Comparison of ENCODE assay signal across 8 cellular contexts in genomic region chr16:57536306-57537193, GRCh38. TPM values are rescaled to one million over a fixed set of nuclear protein-coding genes. Genes with fewer than 3 reads are reported as not detected.
DNase-seq lines count a peak whose midpoint lies in the region; ATAC-seq and TF ChIP-seq lines count a peak whose summit lies in the region.

CCDC102A (minus strand) TSS chr16:57536571; CDS start chr16:57529177, 7,394 bp downstream.

- H3K9me3 Mint-ChIP-seq in activated CD4-positive, alpha-beta memory T cell treated with anti-CD3 and anti-CD28 coated beads, Interleukin-2, amount 10 ng/mL, durations not matched to agents 7 days and 5 days = no peaks in the 10 kb centered on the region

- H3K27ac ChIP-seq in HUES6 (ENCODE audit: low read depth, low read length) = peak within 1 kb of the TSS; percentile 92
- peak within 1 kb of the TSS; percentile 67 for H3K27ac ChIP-seq in muscle layer of duodenum (ENCODE audit: low read length)
- H3K27ac ChIP-seq in transverse colon = peak within 1 kb of the TSS; percentile 80 to 95 (median 90)

- peak; percentile 41 for DNase-seq in activated CD4-positive, alpha-beta memory T cell treated with anti-CD3 and anti-CD28 coated beads, Interleukin-2, amount 10 ng/mL, durations not matched to agents 7 days and 5 days
- no peak for DNase-seq in epithelial cell of esophagus (ENCODE audit: low read depth)
- DNase-seq in transverse colon = no peak
- no peak for DNase-seq in activated CD4-positive, CD25-positive, alpha-beta regulatory T cell (lab: John Stamatoyannopoulos, UW)

- H3K27ac Mint-ChIP-seq in activated CD4-positive, alpha-beta memory T cell treated with anti-CD3 and anti-CD28 coated beads, Interleukin-2, amount 10 ng/mL, durations not matched to agents 7 days and 5 days = peak within 1 kb of the TSS; percentile 90

- in situ Hi-C loops in transverse colon (cut with MboI; ENCODE audit: low pct_ligation_motif_present in 1 of 4, low pct_unique_long_range_greater_than_20kb in 1 of 4, low sequenced_read_pairs in 3 of 4) = no loop called here

- no peaks in the 10 kb centered on the region for H3K36me3 Mint-ChIP-seq in activated CD4-positive, alpha-beta memory T cell treated with anti-CD3 and anti-CD28 coated beads, Interleukin-2, amount 10 ng/mL, durations not matched to agents 7 days and 5 days (ENCODE audit: low read depth)

- H3K27me3 ChIP-seq in HUES6 (ENCODE audit: control insufficient read depth, insufficient read depth, low read length) (peaks cover 21% of the 10 kb centered on the region; the same call in 1 of the 2 replicates), muscle layer of duodenum (ENCODE audit: low read depth, low read length) (no peaks in the 10 kb centered on the region), transverse colon (peaks cover 9% of the 10 kb centered on the region)

- WGBS in transverse colon (ENCODE audit: low coverage in 1 of 2), 2 donors = 3% methylated on average over 26 of the region's 81 CpGs; no CpG with 5 or more reads in 1 of the 2 donors

- TF ChIP-seq CTCF in epithelial cell of esophagus (IDR thresholded peaks at IDR 0.05; ENCODE audit: insufficient read depth, low read depth, low read length, missing control alignments) = no peak
- no peak for TF ChIP-seq CTCF in transverse colon (IDR thresholded peaks at IDR 0.05)

- H3K36me3 ChIP-seq in ES-I3 (ENCODE audit: insufficient read depth, low read length) = no peaks in the 10 kb centered on the region
- no peaks in the 10 kb centered on the region for H3K36me3 ChIP-seq in HUES6 (ENCODE audit: control insufficient read depth, insufficient read depth, low read length)
- H3K36me3 ChIP-seq in muscle layer of duodenum (ENCODE audit: control insufficient read depth in 1 of 2, insufficient read depth in 2 of 2, low read length in 2 of 2) = no peaks in the 10 kb centered on the region
- no peaks in the 10 kb centered on the region for H3K36me3 ChIP-seq in transverse colon

- peak within 1 kb of the TSS; percentile 68 for H3K4me3 ChIP-seq in HUES6 (ENCODE audit: low read depth, low read length)
- H3K4me3 ChIP-seq in epithelial cell of esophagus (ENCODE audit: low read length) = peak within 1 kb of the TSS; percentile 55
- peak within 1 kb of the TSS; percentile 75 to 86 for H3K4me3 ChIP-seq in muscle layer of duodenum (ENCODE audit: low read depth in 1 of 2, low read length in 2 of 2)
- peak within 1 kb of the TSS; percentile 61 to 96 (median 74) for H3K4me3 ChIP-seq in transverse colon

- peak; percentile 26 for ATAC-seq in GM21515 (IDR thresholded peaks at IDR 0.05; ENCODE audit: unreplicated experiment)

- H3K4me3 Mint-ChIP-seq in activated CD4-positive, alpha-beta memory T cell treated with anti-CD3 and anti-CD28 coated beads, Interleukin-2, amount 10 ng/mL, durations not matched to agents 7 days and 5 days = peak within 1 kb of the TSS; percentile 79

- TF ChIP-seq POLR2A in transverse colon (IDR thresholded peaks at IDR 0.05) = no peak

- peaks cover 38% of the 10 kb centered on the region for H3K4me1 ChIP-seq in ES-I3 (ENCODE audit: insufficient read depth, low read length)
- H3K4me1 ChIP-seq in HUES6 (ENCODE audit: control insufficient read depth, insufficient read depth, low read length) = peaks cover 49% of the 10 kb centered on the region
- H3K4me1 ChIP-seq in muscle layer of duodenum (ENCODE audit: control insufficient read depth in 1 of 2, insufficient read depth in 2 of 2, low read length in 2 of 2) = peaks cover 5 to 41% of the 10 kb centered on the region in 2 donors
- H3K4me1 ChIP-seq in transverse colon = peaks cover 12 to 39% (median 35%) of the 10 kb centered on the region in 4 donors

- CTCF ChIA-PET in activated CD4-positive, alpha-beta memory T cell treated with anti-CD3 and anti-CD28 coated beads, Interleukin-2, amount 10 ng/mL, durations not matched to agents 7 days and 5 days (lab: Charles Lee) = interaction anchor here (0.8 to 1.9 kb wide), 9 partner anchors 16 to 236 kb away, joined by 3 to 10 read pairs (median 4); partner anchors contain the start of gene POLR2C

- peak within 1 kb of the TSS; percentile 88 for H3K9ac ChIP-seq in ES-I3 (ENCODE audit: low read depth, low read length)
- H3K9ac ChIP-seq in HUES6 (ENCODE audit: low read length) = peak within 1 kb of the TSS; percentile 83

- H3K4me1 Mint-ChIP-seq in activated CD4-positive, alpha-beta memory T cell treated with anti-CD3 and anti-CD28 coated beads, Interleukin-2, amount 10 ng/mL, durations not matched to agents 7 days and 5 days = peaks cover 76% of the 10 kb centered on the region

- TF ChIP-seq EP300 in transverse colon (IDR thresholded peaks at IDR 0.05; ENCODE audit: low read depth) = no peak

- POLR2A ChIA-PET in activated CD4-positive, alpha-beta memory T cell treated with anti-CD3 and anti-CD28 coated beads, Interleukin-2, amount 10 ng/mL, durations not matched to agents 7 days and 5 days (lab: Charles Lee) = interaction anchor here (0.6 to 3.6 kb wide), 16 partner anchors 9 to 393 kb away, joined by 3 to 23 read pairs (median 6); partner anchors contain the start of genes CIAPIN1, COQ9, DOK4 and KATNB1

- no peaks in the 10 kb centered on the region for H3K27me3 Mint-ChIP-seq in activated CD4-positive, alpha-beta memory T cell treated with anti-CD3 and anti-CD28 coated beads, Interleukin-2, amount 10 ng/mL, durations not matched to agents 7 days and 5 days

- H3K9me3 ChIP-seq in ES-I3 (ENCODE audit: control insufficient read depth, insufficient read depth, low read length) = no peaks in the 10 kb centered on the region
- no peaks in the 10 kb centered on the region for H3K9me3 ChIP-seq in HUES6 (ENCODE audit: control insufficient read depth, insufficient read depth, low read depth, low read length)
- no peaks in the 10 kb centered on the region for H3K9me3 ChIP-seq in muscle layer of duodenum (ENCODE audit: control insufficient read depth in 1 of 2, low read length in 2 of 2)
- no peaks in the 10 kb centered on the region for H3K9me3 ChIP-seq in transverse colon

- intact Hi-C loops in transverse colon (cut with DNase I; ENCODE audit: low total_unique reads) = no loop called here

RNA-seq across cellular contexts. Expression of gene CCDC102A, which starts in this region (rescaled TPM):
- total RNA-seq in activated CD4-positive, alpha-beta memory T cell treated with anti-CD3 and anti-CD28 coated beads, Interleukin-2, amount 10 ng/mL, durations not matched to agents 7 days and 5 days = 1 to 10 TPM; 9.1 to 9.7 TPM
- total RNA-seq in transverse colon = 10 to 100 TPM in 1 of 4 donors, 1 to 10 TPM in 3; 2.2 to 17.7 (median 3.7) TPM
